Comparison of ENCODE assay signal across 25 cellular contexts in genomic region chr10:82228701-82229100, GRCh38.
"Had no signal": no experiment of that assay in that cellular context is flagged by ENCODE, and none has a peak within 500 bp of the region (broad histone marks: within the 10 kb centered on the region; RNA-seq: fewer than 3 reads in every experiment).

No MANE protein-coding gene starts in this region.

- H3K4me2 ChIP-seq: neural progenitor cell had no signal

- H3K9me3 Mint-ChIP-seq: nephron, neural progenitor cell had no signal

- H3K27ac ChIP-seq: left lung, neural progenitor cell, parathyroid adenoma, right atrium auricular region, stomach, thyroid gland, vagina had no signal

- H3K36me3 ChIP-seq: left lung, neural progenitor cell, right atrium auricular region, stomach, thyroid gland, vagina had no signal

- H3K9ac ChIP-seq: neural progenitor cell, parathyroid adenoma had no signal

- ATAC-seq: effector memory CD8-positive, alpha-beta T cell; left cardiac atrium; left lung; naive thymus-derived CD4-positive, alpha-beta T cell; sciatic nerve; stimulated activated effector memory CD8-positive, alpha-beta T cell treated with anti-CD3 and anti-CD28 coated beads, Interleukin-12 subunit alpha, Interleukin-12 subunit beta, amount 100 ng/mL, for 72 hours had no signal

- H3K79me2 ChIP-seq: parathyroid adenoma had no signal

- H3K27me3 Mint-ChIP-seq: effector memory CD8-positive, alpha-beta T cell; naive thymus-derived CD4-positive, alpha-beta T cell; progenitor cell of endocrine pancreas had no signal

- DNase-seq: cortex of kidney; effector memory CD8-positive, alpha-beta T cell; foreskin melanocyte; hypothalamus; immature natural killer cell; islet precursor cell; left cardiac atrium; left lung; mesendoderm; midbrain; naive thymus-derived CD4-positive, alpha-beta T cell; stimulated activated CD4-positive, alpha-beta T cell treated with anti-CD3 and anti-CD28 coated beads, Interleukin-2, amount 100 ng/mL, for 24 hours; stimulated activated CD4-positive, alpha-beta T cell treated with anti-CD3 and anti-CD28 coated beads, Interleukin-4, amount 100 ng/mL, for 24 hours; stimulated activated naive CD4-positive, alpha-beta T cell treated with Interleukin-2 at 50 U/mL for 16 hours; stomach; thyroid gland; trophoblast cell had no signal

- H3K27me3 ChIP-seq: left lung, neural progenitor cell, right atrium auricular region, stomach, thyroid gland, vagina had no signal

- H3K36me3 Mint-ChIP-seq: naive thymus-derived CD4-positive, alpha-beta T cell; neural progenitor cell; stimulated activated effector memory CD8-positive, alpha-beta T cell treated with anti-CD3 and anti-CD28 coated beads, Interleukin-12 subunit alpha, Interleukin-12 subunit beta, amount 100 ng/mL, for 72 hours had no signal

- H3K4me3 Mint-ChIP-seq: effector memory CD8-positive, alpha-beta T cell; immature natural killer cell; naive thymus-derived CD4-positive, alpha-beta T cell; nephron; neural progenitor cell; stimulated activated effector memory CD8-positive, alpha-beta T cell treated with anti-CD3 and anti-CD28 coated beads, Interleukin-12 subunit alpha, Interleukin-12 subunit beta, amount 100 ng/mL, for 72 hours had no signal

- H3K4me1 Mint-ChIP-seq: immature natural killer cell; naive thymus-derived CD4-positive, alpha-beta T cell; nephron; neural progenitor cell; stimulated activated effector memory CD8-positive, alpha-beta T cell treated with anti-CD3 and anti-CD28 coated beads, Interleukin-12 subunit alpha, Interleukin-12 subunit beta, amount 100 ng/mL, for 72 hours had no signal

- H3K27ac Mint-ChIP-seq: effector memory CD8-positive, alpha-beta T cell; immature natural killer cell; naive thymus-derived CD4-positive, alpha-beta T cell; nephron; neural progenitor cell; progenitor cell of endocrine pancreas; stimulated activated effector memory CD8-positive, alpha-beta T cell treated with anti-CD3 and anti-CD28 coated beads, Interleukin-12 subunit alpha, Interleukin-12 subunit beta, amount 100 ng/mL, for 72 hours had no signal

- H3K4me1 ChIP-seq: left lung, neural progenitor cell, parathyroid adenoma, right atrium auricular region, stomach, thyroid gland, vagina had no signal

- H3K4me3 ChIP-seq: left lung, neural progenitor cell, right atrium auricular region, stomach, thyroid gland, vagina had no signal

- H3K9me3 ChIP-seq: right atrium auricular region, stomach, thyroid gland, vagina had no signal

- H2AFZ ChIP-seq: neural progenitor cell, parathyroid adenoma had no signal
